In genomic region chr15:94324835-94325767, GRCh38 we compare ENCODE assay signal across 10 cellular contexts.
DNase-seq lines count a peak whose midpoint lies in the region; ATAC-seq and TF ChIP-seq lines count a peak whose summit lies in the region.
"Had no signal": no experiment of that assay in that cellular context is flagged by ENCODE, and none has a peak within 500 bp of the region (broad histone marks: within the 10 kb centered on the region; RNA-seq: fewer than 3 reads in every experiment).

No MANE protein-coding gene starts in this region.

- POLR2A ChIA-PET in A673 (lab: Charles Lee; ENCODE audit: low non-redundant PET), result interaction anchor here (0.5 kb wide), 1 partner anchor 261 kb away, joined by 3 read pairs; no protein-coding TSS in a partner anchor

- H3K4me3 ChIP-seq in SU-DHL-6 (ENCODE audit: insufficient read depth, low read length, poor library complexity, severe bottlenecking), result no peak overlapping the region
- H3K4me3 ChIP-seq in epithelial cell of esophagus (ENCODE audit: low read length), result no peak overlapping the region
- H3K4me3 ChIP-seq in transverse colon, result no peak overlapping the region
- no peak overlapping the region for H3K4me3 ChIP-seq in A673 (ENCODE audit: low read depth, low read length, poor library complexity, severe bottlenecking)
- H3K4me3 ChIP-seq: adrenal gland, vagina had no signal

- no peak for TF ChIP-seq CTCF in SU-DHL-6 (IDR thresholded peaks at IDR 0.05; ENCODE audit: insufficient read depth, low read length, poor library complexity, severe bottlenecking)
- TF ChIP-seq CTCF in epithelial cell of esophagus (IDR thresholded peaks at IDR 0.05; ENCODE audit: insufficient read depth, low read depth, low read length, missing control alignments), result no peak
- no peak for TF ChIP-seq CTCF in transverse colon (IDR thresholded peaks at IDR 0.05)
- TF ChIP-seq CTCF in A673 (conservative IDR thresholded peaks at IDR 0.05; ENCODE audit: low read depth, low read length), result no peak

- H3K9ac ChIP-seq in SU-DHL-6 (ENCODE audit: low read length), result no peak overlapping the region

- in situ Hi-C loops in transverse colon (cut with MboI; ENCODE audit: low pct_ligation_motif_present in 1 of 4, low pct_unique_long_range_greater_than_20kb in 1 of 4, low sequenced_read_pairs in 3 of 4), result loop anchor here in 2 of 4 donors (5.0 to 10.0 kb wide), 2 partner anchors 158 to 160 kb away; no protein-coding TSS in a partner anchor

- no peak overlapping the region for H3K27ac ChIP-seq in SU-DHL-6 (ENCODE audit: low read depth, low read length)
- H3K27ac ChIP-seq in transverse colon, result peak overlapping the region in 3 of 4 donors; percentile 50 to 64 (median 53)
- H3K27ac ChIP-seq in A673 (ENCODE audit: low read depth, low read length, poor library complexity, severe bottlenecking), result no peak overlapping the region
- H3K27ac ChIP-seq: adrenal gland, vagina had no signal

- BruUV-seq in A673 (replicated peaks; lab: Mats Ljungman, UMichigan), result no TSS peak

- H4K20me1 ChIP-seq in SU-DHL-6 (ENCODE audit: low read depth, low read length), result no peaks in the 10 kb centered on the region

- DNase-seq in stimulated activated CD4-positive, alpha-beta T cell treated with anti-CD3 and anti-CD28 coated beads, Interleukin-4, amount 100 ng/mL, for 24 hours, result peak; percentile 6
- DNase-seq in stimulated activated CD4-positive, alpha-beta T cell treated with anti-CD3 and anti-CD28 coated beads, Interleukin-2, amount 100 ng/mL, for 48 hours, result no peak
- peak; percentile 74 for DNase-seq in epithelial cell of esophagus (ENCODE audit: low read depth)
- peak; percentile 82 for DNase-seq in transverse colon
- DNase-seq in A673 (ENCODE audit: low spot score), result no peak
- DNase-seq in NCI-H2107 (lab: John Stamatoyannopoulos, UW), result no peak

- H3K36me3 ChIP-seq in SU-DHL-6 (ENCODE audit: low read length) (peaks cover 13% of the 10 kb centered on the region), transverse colon (no peaks in the 10 kb centered on the region), A673 (ENCODE audit: insufficient read depth, low read length, poor library complexity, severe bottlenecking) (no peaks in the 10 kb centered on the region)
- H3K36me3 ChIP-seq: adrenal gland, vagina had no signal

- H3K27me3 ChIP-seq in SU-DHL-6 (ENCODE audit: low read length) (no peaks in the 10 kb centered on the region), transverse colon (no peaks in the 10 kb centered on the region), A673 (replicated peaks; ENCODE audit: insufficient read depth, low read depth, low read length, poor library complexity) (no peaks in the 10 kb centered on the region)
- H3K27me3 ChIP-seq: adrenal gland, vagina had no signal

- H3K9me3 ChIP-seq in SU-DHL-6 (ENCODE audit: insufficient read depth, low read length) (no peaks in the 10 kb centered on the region), transverse colon (no peaks in the 10 kb centered on the region), A673 (ENCODE audit: low read depth, low read length, poor library complexity, severe bottlenecking) (no peaks in the 10 kb centered on the region)
- H3K9me3 ChIP-seq: adrenal gland, vagina had no signal

- ATAC-seq in HG02678 (IDR thresholded peaks at IDR 0.05; ENCODE audit: unreplicated experiment), result no peak

- peaks cover 7 to 34% (median 22%) of the 10 kb centered on the region in 4 donors for H3K4me1 ChIP-seq in transverse colon
- H3K4me1 ChIP-seq in A673 (ENCODE audit: insufficient read depth, low read length, poor library complexity, severe bottlenecking), result peaks cover 24% of the 10 kb centered on the region

- H2AFZ ChIP-seq in SU-DHL-6 (ENCODE audit: low read depth, low read length, severe bottlenecking), result no peak overlapping the region

- no peaks in the 10 kb centered on the region for H3K9me2 ChIP-seq in SU-DHL-6 (replicated peaks; ENCODE audit: insufficient read depth, low read length)

- no peak for TF ChIP-seq EP300 in transverse colon (IDR thresholded peaks at IDR 0.05; ENCODE audit: low read depth)

- H3K79me2 ChIP-seq in SU-DHL-6 (ENCODE audit: insufficient read depth, low read length), result peaks cover 51% of the 10 kb centered on the region

- no peak for TF ChIP-seq POLR2A in transverse colon (IDR thresholded peaks at IDR 0.05)

- intact Hi-C loops in transverse colon (cut with DNase I; ENCODE audit: low total_unique reads) (loop anchor here (5.0 to 10.0 kb wide), 2 partner anchors 158 to 1290 kb away; no protein-coding TSS in a partner anchor), A673 (cut with micrococcal nuclease; ENCODE audit: unreplicated experiment) (loop anchor here (1.0 to 10.0 kb wide), 3 partner anchors 161 to 1298 kb away; no protein-coding TSS in a partner anchor)

- WGBS in transverse colon (ENCODE audit: low coverage in 1 of 2), 2 donors, result 49 to 63% methylated on average over 9 to 14 of the region's 15 CpGs

- peak overlapping the region; percentile 37 for H3K4me2 ChIP-seq in SU-DHL-6 (ENCODE audit: low read depth, low read length, poor library complexity, severe bottlenecking)

- CTCF ChIA-PET in A673 (lab: Charles Lee), result interaction anchor here (3.3 kb wide), 1 partner anchor 161 kb away, joined by 33 read pairs; no protein-coding TSS in a partner anchor

- H3F3A ChIP-seq in SU-DHL-6 (ENCODE audit: insufficient read depth), result peaks cover 13% of the 10 kb centered on the region

Comparison
In these comparisons a context has a peak if more than half of its experiments do, and no peak if none do; other contexts are left out.
1. DNase-seq: peak in stimulated activated CD4-positive, alpha-beta T cell treated with anti-CD3 and anti-CD28 coated beads, Interleukin-4, amount 100 ng/mL, for 24 hours (single experiment), epithelial cell of esophagus (single experiment) and transverse colon (single experiment); none in stimulated activated CD4-positive, alpha-beta T cell treated with anti-CD3 and anti-CD28 coated beads, Interleukin-2, amount 100 ng/mL, for 48 hours (0 of 2), A673 (single experiment) and NCI-H2107 (single experiment).
2. H3K27ac ChIP-seq: peak in transverse colon (3 of 4); none in SU-DHL-6 (single experiment) and A673 (single experiment).